ENCODE assay signal across 8 cellular contexts in the genomic region with DNA sequence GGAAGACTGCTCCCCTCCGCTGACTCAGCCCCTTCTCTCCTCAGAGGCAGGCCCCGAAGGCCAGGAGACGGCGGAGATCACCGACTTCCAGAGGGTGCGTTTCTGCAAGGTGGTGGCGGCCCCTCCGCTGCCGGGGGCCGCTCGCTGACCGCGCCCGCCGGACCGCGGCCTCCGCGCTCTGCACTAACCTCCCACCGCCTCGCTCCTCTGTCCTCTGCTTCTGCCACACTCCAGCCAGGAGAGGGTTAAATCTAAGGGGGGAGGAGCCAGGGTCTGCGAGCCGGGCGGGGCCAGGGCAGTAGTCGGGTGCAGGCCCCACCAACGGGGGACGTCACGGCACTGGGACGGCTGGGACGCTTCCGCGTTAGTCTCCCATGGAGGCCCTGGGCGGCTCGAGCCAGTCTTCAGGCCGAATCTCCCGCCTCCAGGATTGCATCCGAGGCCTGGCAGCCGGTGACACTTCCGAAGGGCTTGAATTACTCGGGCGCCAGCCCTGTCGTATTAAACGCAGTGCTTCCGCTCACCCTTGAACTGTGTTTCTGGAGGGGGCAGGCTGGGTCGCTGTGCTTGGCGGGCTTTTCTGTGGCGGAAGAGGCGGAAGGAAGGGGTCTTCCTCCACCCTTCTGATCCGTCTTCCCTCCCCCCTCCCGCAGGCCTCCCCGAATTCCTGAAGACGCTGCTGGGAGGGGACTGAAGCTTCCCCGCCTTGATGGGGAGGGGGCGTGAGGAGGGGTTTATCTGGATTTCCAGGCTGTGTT.
DNase-seq lines count a peak whose midpoint lies in the region; ATAC-seq and TF ChIP-seq lines count a peak whose summit lies in the region.

No MANE protein-coding gene starts in this region.

- ATAC-seq in HG02840 (IDR thresholded peaks at IDR 0.05; ENCODE audit: low FRiP score, unreplicated experiment): peak; percentile 51

- H3K4me3 ChIP-seq in astrocyte of the cerebellum (ENCODE audit: low read depth, low read length) (peak overlapping the region; percentile 63), retinal pigment epithelial cell (ENCODE audit: low read length) (peak overlapping the region; percentile 77)

- TF ChIP-seq CTCF in GM13977 (IDR thresholded peaks at IDR 0.05; ENCODE audit: extremely low read depth, insufficient read depth, missing control alignments) (no peak), astrocyte of the cerebellum (IDR thresholded peaks at IDR 0.05; ENCODE audit: low read depth, low read length, missing control alignments) (no peak), retinal pigment epithelial cell (conservative IDR thresholded peaks at IDR 0.05; ENCODE audit: low read depth, low read length) (no peak)

- DNase-seq in GM13977 (ENCODE audit: low spot score): peak; percentile 96
- peak; percentile 68 for DNase-seq in NCI-H1694 treated with DMSO at 0.1 percent for 48 hours (lab: John Stamatoyannopoulos, UW)
- DNase-seq in T-helper 9 cell: peak; percentile 81
- DNase-seq in astrocyte of the cerebellum (ENCODE audit: low read depth): peak; percentile 49
- peak; percentile 85 to 91 for DNase-seq in hippocampal formation (lab: John Stamatoyannopoulos, UW)
- peak; percentile 84 for DNase-seq in retinal pigment epithelial cell (ENCODE audit: low read depth)
- no peak for DNase-seq in cortex of kidney (lab: John Stamatoyannopoulos, UW)

- in situ Hi-C loops in GM13977 (cut with MboI; ENCODE audit: low pct_unique_long_range_greater_than_20kb, low sequenced_read_pairs, unreplicated experiment) (no loop called here), astrocyte of the cerebellum (cut with HindIII; ENCODE audit: low sequenced_read_pairs) (no loop called here)
